8 cellular contexts compared by ENCODE assay signal in the genomic region with DNA sequence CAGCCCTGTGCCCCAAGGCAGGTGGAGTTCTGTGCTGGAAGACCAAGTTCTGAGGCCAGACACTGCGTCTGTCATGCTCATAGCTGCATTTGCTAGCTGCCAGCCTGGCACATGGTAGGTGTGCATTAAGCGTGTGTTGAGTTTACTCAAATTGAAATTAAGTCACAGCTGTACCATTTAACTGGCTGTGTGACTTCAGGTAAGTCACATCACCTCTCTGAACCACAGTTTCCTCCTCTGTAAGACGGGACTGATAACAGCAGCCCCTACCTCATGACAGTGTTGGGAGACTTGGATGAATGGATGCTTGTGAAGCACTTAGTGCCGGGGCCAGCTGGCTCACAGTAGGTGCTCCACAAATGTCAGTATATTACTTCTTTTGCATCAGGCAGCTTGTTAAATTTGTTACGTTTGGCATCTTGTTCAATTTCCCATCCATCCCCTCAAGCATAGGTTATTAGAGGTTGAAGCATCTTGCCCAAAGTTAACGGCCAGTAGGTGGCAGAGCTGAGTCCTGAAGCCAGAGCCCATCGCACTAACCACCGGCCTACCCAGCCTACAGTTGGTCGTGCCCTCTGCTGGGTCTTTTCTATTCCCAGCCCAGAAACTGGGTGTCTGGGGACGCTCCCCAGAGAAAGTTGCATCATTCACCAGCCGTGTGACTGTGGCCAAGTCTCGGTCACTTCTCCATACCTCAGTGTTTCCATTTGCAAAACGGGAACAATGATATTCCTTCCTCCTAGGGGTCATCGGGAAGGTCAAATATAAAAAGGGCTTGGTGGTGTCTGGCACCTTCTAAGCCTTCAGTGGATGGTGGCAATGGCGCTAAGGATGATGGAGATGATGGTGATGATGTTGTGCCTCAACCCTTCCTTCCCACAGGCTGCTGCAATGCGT. TPM values are rescaled to one million over a fixed set of nuclear protein-coding genes. Genes with fewer than 3 reads are reported as not detected.
DNase-seq lines count a peak whose midpoint lies in the region; ATAC-seq and TF ChIP-seq lines count a peak whose summit lies in the region.

No MANE protein-coding gene starts in this region.

- ATAC-seq in mucosa of descending colon: peak; percentile 77
- peak; percentile 61 for ATAC-seq in stimulated activated naive CD8-positive, alpha-beta T cell treated with anti-CD3 and anti-CD28 coated beads, Interleukin-15, Interleukin-2, amounts not matched to agents 100 U/mL and 50 U/mL, for 24 hours
- ATAC-seq in GM18867 (IDR thresholded peaks at IDR 0.05; ENCODE audit: unreplicated experiment): no peak

- no peaks in the 10 kb centered on the region for H3K4me1 ChIP-seq in mucosa of descending colon (ENCODE audit: low read depth)

- DNase-seq in GM06990 (ENCODE audit: extremely low read depth, insufficient read length) (peak; percentile 20), NCI-H146 (lab: John Stamatoyannopoulos, UW) (peak; percentile 52), choroid plexus epithelial cell (ENCODE audit: low read depth) (peak; percentile 44), mucosa of descending colon (peak in 2 of 3 donors; percentile 61 to 88), DMS114 treated with DMSO at 0.1 percent for 48 hours (lab: John Stamatoyannopoulos, UW; ENCODE audit: unreplicated experiment) (no peak)
- DNase-seq in activated CD4-positive, alpha-beta T cell treated with anti-CD3 and anti-CD28 coated beads for 24 hours (ENCODE audit: low read depth in 2 of 2): peak; percentile 53 to 70
- DNase-seq in stimulated activated naive CD8-positive, alpha-beta T cell treated with anti-CD3 and anti-CD28 coated beads, Interleukin-15, Interleukin-2, amounts not matched to agents 100 U/mL and 50 U/mL, for 24 hours: peak; percentile 84

- intact Hi-C loops in mucosa of descending colon (cut with DNase I, micrococcal nuclease): no loop called here

- H3K4me3 ChIP-seq in GM06990 (replicated peaks; ENCODE audit: low read depth, low read length) (no peak overlapping the region), choroid plexus epithelial cell (ENCODE audit: low read depth, low read length) (no peak overlapping the region), mucosa of descending colon (no peak overlapping the region)

- peak; percentile 83 for TF ChIP-seq CTCF in GM06990 (IDR thresholded peaks at IDR 0.05; ENCODE audit: insufficient read depth, low read length, poor library complexity, severe bottlenecking)
- TF ChIP-seq CTCF in choroid plexus epithelial cell (conservative IDR thresholded peaks at IDR 0.05; ENCODE audit: low read depth, low read length): peak; percentile 72
- peak; percentile 3 for TF ChIP-seq CTCF in mucosa of descending colon (IDR thresholded peaks at IDR 0.05)

- H3K27me3 ChIP-seq in GM06990 (replicated peaks; ENCODE audit: control insufficient read depth, insufficient read depth, low read length): no peaks in the 10 kb centered on the region

- no peaks in the 10 kb centered on the region for H3K36me3 ChIP-seq in GM06990 (ENCODE audit: control insufficient read depth, insufficient read depth, low read length)
- H3K36me3 ChIP-seq in mucosa of descending colon (ENCODE audit: low read depth): no peaks in the 10 kb centered on the region

- H3K9me3 ChIP-seq in mucosa of descending colon: no peaks in the 10 kb centered on the region

RNA-seq across cellular contexts. Expression of a gene that starts 4.5 kb away (rescaled TPM):
- total RNA-seq in mucosa of descending colon: 1 to 10 TPM in 2 of 3 donors, under 1 TPM in 1; 0.79 to 4.8 (median 3.0) TPM

RNA-seq across cellular contexts. Expression of a gene that starts 27.0 kb away (rescaled TPM):
- total RNA-seq in mucosa of descending colon: 10 to 100 TPM; 23.9 to 49.5 (median 25.6) TPM

Comparison
In these comparisons a context has a peak if more than half of its experiments do, and no peak if none do; other contexts are left out.
1. CTCF ChIP-seq: peak in every context shown above with its lines; median percentile 83 in GM06990; 72 in choroid plexus epithelial cell; 3 in mucosa of descending colon.